In the genomic region with DNA sequence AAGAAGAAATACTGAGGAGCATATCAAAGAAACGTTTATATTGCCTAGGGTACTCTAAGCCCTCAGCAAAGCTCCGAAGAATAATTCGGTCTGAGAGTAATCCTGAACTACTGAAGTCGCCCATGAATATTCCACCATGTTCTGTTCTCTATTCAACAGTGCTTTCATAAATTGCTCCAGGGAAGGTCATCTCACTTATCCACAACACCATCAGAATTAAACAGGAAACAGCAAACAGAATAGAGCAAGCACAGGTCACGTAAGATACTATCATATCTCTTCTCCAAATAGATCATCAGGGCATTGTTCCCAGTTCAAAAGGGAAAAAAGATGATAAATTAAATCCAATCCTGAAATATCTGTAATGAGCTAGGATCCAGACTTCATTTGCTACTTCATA, we compare ENCODE assay signal across 24 cellular contexts.
"Had no signal": no experiment of that assay in that cellular context is flagged by ENCODE, and none has a peak within 500 bp of the region (broad histone marks: within the 10 kb centered on the region; RNA-seq: fewer than 3 reads in every experiment).

No MANE protein-coding gene starts in this region.

- H2AFZ ChIP-seq: neural progenitor cell, parathyroid adenoma had no signal

- H3K36me3 ChIP-seq: neural progenitor cell, ovary, right lobe of liver, sigmoid colon, stomach, thoracic aorta, thyroid gland, tibial nerve, upper lobe of left lung, vagina had no signal

- H3K9me3 ChIP-seq: ovary, psoas muscle, right lobe of liver, sigmoid colon, stomach, thoracic aorta, thyroid gland, tibial nerve, upper lobe of left lung, vagina had no signal

- H3K27me3 ChIP-seq: neural progenitor cell, ovary, right lobe of liver, sigmoid colon, stomach, thyroid gland, tibial nerve, upper lobe of left lung, vagina had no signal

- H3K4me2 ChIP-seq: neural progenitor cell had no signal

- H3K9ac ChIP-seq: neural progenitor cell, parathyroid adenoma had no signal

- ATAC-seq: psoas muscle; right cardiac atrium; right lobe of liver; stimulated activated effector memory CD8-positive, alpha-beta T cell treated with anti-CD3 and anti-CD28 coated beads, Interleukin-12 subunit alpha, Interleukin-12 subunit beta, amount 100 ng/mL, for 72 hours; stimulated activated naive B cell treated with anti-CD40 and anti-IgM and Interleukin-4, amounts not matched to agents 10 μg/mL and 1 μg/mL and 100 μg/mL, for 72 hours had no signal

- H3K27ac ChIP-seq: neural progenitor cell, ovary, parathyroid adenoma, psoas muscle, right lobe of liver, sigmoid colon, thoracic aorta, thyroid gland, tibial nerve, upper lobe of left lung, vagina had no signal

- H3K4me1 ChIP-seq: psoas muscle, right lobe of liver, tibial nerve, upper lobe of left lung, vagina had no signal

- H3K4me3 ChIP-seq: neural progenitor cell, ovary, psoas muscle, right lobe of liver, sigmoid colon, stomach, thoracic aorta, thyroid gland, tibial nerve, upper lobe of left lung, vagina had no signal

- H3K79me2 ChIP-seq: parathyroid adenoma had no signal

- DNase-seq: occipital lobe; ovary; posterior cingulate gyrus; psoas muscle; right cardiac atrium; right lobe of liver; sigmoid colon; small intestine; stimulated activated CD4-positive, alpha-beta T cell treated with anti-CD3 and anti-CD28 coated beads, Interleukin-15, amount 100 ng/mL, for 24 hours; stimulated activated CD4-positive, alpha-beta T cell treated with anti-CD3 and anti-CD28 coated beads, Interleukin-2, amount 100 ng/mL, for 24 hours; stimulated activated CD4-positive, alpha-beta T cell treated with anti-CD3 and anti-CD28 coated beads, Interleukin-2, amount 100 ng/mL, for 48 hours; stimulated activated CD4-positive, alpha-beta T cell treated with anti-CD3 and anti-CD28 coated beads, Interleukin-4, amount 100 ng/mL, for 24 hours; stimulated activated naive B cell treated with anti-CD40 and anti-IgM and Interleukin-4, amounts not matched to agents 10 μg/mL and 1 μg/mL and 100 μg/mL, for 72 hours; stimulated activated naive CD4-positive, alpha-beta T cell treated with Interleukin-2 at 50 U/mL for 16 hours; stomach; thyroid gland; trophoblast cell; upper lobe of left lung had no signal
